In the genomic region with DNA sequence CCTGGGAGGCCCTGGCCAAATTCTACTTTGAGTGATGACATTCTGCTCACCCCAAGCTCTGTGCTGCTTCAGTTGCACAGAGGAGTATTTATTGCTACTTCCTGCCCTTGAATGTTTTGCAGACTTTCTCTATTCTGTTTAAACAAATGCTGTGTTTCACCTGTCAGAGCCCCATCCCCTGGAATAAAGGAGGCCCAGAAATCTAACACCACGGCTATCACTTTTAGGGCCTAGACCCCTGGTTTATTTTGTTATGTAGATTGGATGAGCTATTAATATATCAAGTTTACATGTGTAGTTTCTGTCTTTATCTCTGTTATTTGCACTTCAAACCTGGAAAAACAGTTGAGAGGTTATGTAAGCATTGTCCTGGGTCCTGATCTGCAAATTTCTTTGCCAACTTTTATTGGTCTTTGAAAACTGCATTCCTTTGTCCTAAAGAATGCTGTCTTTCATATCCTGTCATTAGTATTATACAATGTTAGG, we compare ENCODE assay signal across 18 cellular contexts.
A peak's percentile ranks its signal among the peaks of the same experiment; 100 is the strongest.
DNase-seq lines count a peak whose midpoint lies in the region; ATAC-seq, FAIRE-seq and TF ChIP-seq lines count a peak whose summit lies in the region.
"Had no signal": no experiment of that assay in that cellular context is flagged by ENCODE, and none has a peak within 500 bp of the region (broad histone marks: within the 10 kb centered on the region; RNA-seq: fewer than 3 reads in every experiment).

No MANE protein-coding gene starts in this region.

- DNase-seq in cardiac muscle cell (ENCODE audit: low read depth in 1 of 2, low spot score in 1 of 2) (no peak), cardiac septum (ENCODE audit: low spot score) (no peak), SK-N-SH (no peak), HepG2 (ENCODE audit: low spot score) (peak; percentile 87), urothelium cell line (ENCODE audit: low spot score) (peak; percentile 23), OCI-LY7 (ENCODE audit: low spot score) (no peak)
- no peak for DNase-seq in central memory CD4-positive, alpha-beta T cell
- DNase-seq: activated CD8-positive, alpha-beta T cell treated with anti-CD3 and anti-CD28 coated beads for 36 hours; GOT3; NCI-H1092 treated with DMSO at 0.1 percent for 48 hours; NCI-H446; spleen; stimulated activated naive CD4-positive, alpha-beta T cell treated with Interleukin-2 at 50 U/mL for 16 hours; T-cell; upper lobe of left lung had no signal

- POLR2A ChIA-PET in SK-N-SH (lab: Yijun Ruan, JAX), result no interaction called here
- POLR2A ChIA-PET in HepG2 (lab: Yijun Ruan, JAX), result interaction anchor here (1.2 kb wide), 1 partner anchor 8 kb away, joined by 3 read pairs; no protein-coding TSS in a partner anchor
- POLR2A ChIA-PET in OCI-LY7 (lab: Charles Lee), result interaction anchor here (0.7 to 1.1 kb wide), 2 partner anchors 11 to 15 kb away, joined by 5 to 7 read pairs; no protein-coding TSS in a partner anchor

- intact Hi-C loops in cardiac septum (cut with DNase I) (no loop called here), HepG2 (cut with micrococcal nuclease; ENCODE audit: unreplicated experiment) (loop anchor here (2.0 kb wide), 1 partner anchor 28 kb away; no protein-coding TSS in a partner anchor), OCI-LY7 (cut with micrococcal nuclease; ENCODE audit: unreplicated experiment) (no loop called here)

- H4K20me1 ChIP-seq in SK-N-SH (ENCODE audit: insufficient read depth) (no peaks in the 10 kb centered on the region), HepG2 (ENCODE audit: insufficient read depth, low read length) (no peaks in the 10 kb centered on the region), OCI-LY7 (ENCODE audit: insufficient read depth, low read length) (no peaks in the 10 kb centered on the region)

- WGBS in SK-N-SH (ENCODE audit: low lambda C conversion rate), result 79% methylated on average over 1 of the region's 1 CpG
- 5% methylated on average over 1 of the region's 1 CpG for WGBS in HepG2 (ENCODE audit: low lambda C conversion rate)

- H2AFZ ChIP-seq in SK-N-SH (ENCODE audit: low read depth) (no peak overlapping the region), HepG2 (ENCODE audit: low read length) (no peak overlapping the region), OCI-LY7 (ENCODE audit: low read length) (no peak overlapping the region)

- in situ Hi-C loops in HepG2 (cut with HindIII; ENCODE audit: extremely low pct_ligation_motif_present, low pct_unique_long_range_greater_than_20kb), result no loop called here

- BruUV-seq in HepG2 (replicated peaks; lab: Mats Ljungman, UMichigan) (no TSS peak), OCI-LY7 (replicated peaks; lab: Mats Ljungman, UMichigan) (no TSS peak)

- peak; percentile 80 for ATAC-seq in HepG2
- ATAC-seq in GM19328 (IDR thresholded peaks at IDR 0.05; ENCODE audit: unreplicated experiment), result no peak
- ATAC-seq: activated CD8-positive, alpha-beta T cell treated with anti-CD3 and anti-CD28 coated beads for 36 hours had no signal

- no peak for TF ChIP-seq RAD21 in SK-N-SH (IDR thresholded peaks at IDR 0.05; ENCODE audit: low read length)
- no peak for TF ChIP-seq RAD21 in HepG2 (CRISPR knock-in tag; IDR thresholded peaks at IDR 0.05)

- H3K9me3 ChIP-seq in cardiac muscle cell (ENCODE audit: low read depth) (no peaks in the 10 kb centered on the region), SK-N-SH (no peaks in the 10 kb centered on the region), HepG2 (ENCODE audit: low read length) (no peaks in the 10 kb centered on the region), OCI-LY7 (ENCODE audit: low read length) (no peaks in the 10 kb centered on the region)
- H3K9me3 ChIP-seq: spleen, upper lobe of left lung had no signal

- H3K27me3 ChIP-seq in cardiac muscle cell (no peaks in the 10 kb centered on the region), SK-N-SH (ENCODE audit: insufficient read depth) (no peaks in the 10 kb centered on the region), HepG2 (ENCODE audit: control insufficient read depth in 1 of 2, insufficient read depth in 2 of 2, low read length in 2 of 2) (no peaks in the 10 kb centered on the region)
- H3K27me3 ChIP-seq: spleen, upper lobe of left lung had no signal

- FAIRE-seq in HepG2 (lab: Jason Lieb, UNC) (peak; percentile 72), urothelium cell line (lab: Jason Lieb, UNC) (no peak)
- FAIRE-seq: A204.1, colon had no signal

- TF ChIP-seq CTCF in cardiac muscle cell (IDR thresholded peaks at IDR 0.05; ENCODE audit: low read depth, low read length) (no peak), SK-N-SH (IDR thresholded peaks at IDR 0.05) (no peak), HepG2 (CRISPR knock-in tag; IDR thresholded peaks at IDR 0.05) (no peak), OCI-LY7 (conservative IDR thresholded peaks at IDR 0.05; ENCODE audit: low read length) (no peak)

- H3K27ac ChIP-seq in cardiac muscle cell (peak overlapping the region; percentile 26), SK-N-SH (ENCODE audit: low read depth in 2 of 2, low read length in 1 of 2) (peak overlapping the region; percentile 12 to 28; a peak in 2 of 4 replicates), HepG2 (ENCODE audit: extremely low read length, insufficient read depth, low read length) (peak overlapping the region; percentile 61), OCI-LY7 (ENCODE audit: low read depth, low read length, poor library complexity, severe bottlenecking) (no peak overlapping the region)
- H3K27ac ChIP-seq: spleen, upper lobe of left lung had no signal

- no peaks in the 10 kb centered on the region for H3K36me3 ChIP-seq in cardiac muscle cell
- no peaks in the 10 kb centered on the region for H3K36me3 ChIP-seq in SK-N-SH (replicated peaks in 1 of 2; ENCODE audit: control insufficient read depth in 1 of 2, insufficient read depth in 2 of 2, low read length in 1 of 2)
- no peaks in the 10 kb centered on the region for H3K36me3 ChIP-seq in HepG2 (replicated peaks in 1 of 2; ENCODE audit: control insufficient read depth in 1 of 2, insufficient read depth in 2 of 2, low read length in 2 of 2)
- no peaks in the 10 kb centered on the region for H3K36me3 ChIP-seq in OCI-LY7 (ENCODE audit: insufficient read depth, low read length)
- H3K36me3 ChIP-seq: spleen, upper lobe of left lung had no signal

- H3K9me2 ChIP-seq in SK-N-SH (no peaks in the 10 kb centered on the region), OCI-LY7 (ENCODE audit: insufficient read depth, low read length) (no peaks in the 10 kb centered on the region)

- CTCF ChIA-PET in SK-N-SH (lab: Yijun Ruan, JAX), result interaction anchor here (1.0 kb wide), 1 partner anchor 453 kb away, joined by 3 read pairs; no protein-coding TSS in a partner anchor
- CTCF ChIA-PET in HepG2 (lab: Yijun Ruan, JAX; ENCODE audit: low intra/inter-chr PET ratio, low total read pairs), result no interaction called here
- CTCF ChIA-PET in OCI-LY7 (lab: Charles Lee; ENCODE audit: unreplicated experiment), result no interaction called here

- H3K4me3 ChIP-seq in cardiac muscle cell (no peak overlapping the region), SK-N-SH (ENCODE audit: low read depth in 2 of 2, low read length in 1 of 2) (no peak overlapping the region), HepG2 (replicated peaks in 1 of 3; ENCODE audit: insufficient read depth in 1 of 3, low read depth in 2 of 3, low read length in 3 of 3) (no peak overlapping the region), OCI-LY7 (ENCODE audit: low read depth, low read length, poor library complexity, severe bottlenecking) (no peak overlapping the region)
- H3K4me3 ChIP-seq: spleen, upper lobe of left lung had no signal

- peaks cover 15% of the 10 kb centered on the region for H3F3A ChIP-seq in SK-N-SH (replicated peaks; ENCODE audit: insufficient read depth)

- H3K9ac ChIP-seq in SK-N-SH (no peak overlapping the region), HepG2 (ENCODE audit: insufficient read depth, low read depth, low read length) (no peak overlapping the region; the same call in 1 of the 2 replicates)

- H3K79me2 ChIP-seq in SK-N-SH (ENCODE audit: insufficient read depth), result no peaks in the 10 kb centered on the region
- H3K79me2 ChIP-seq in HepG2 (ENCODE audit: insufficient read depth, low read length), result no peaks in the 10 kb centered on the region
- H3K79me2 ChIP-seq in OCI-LY7 (ENCODE audit: insufficient read depth, low read depth, low read length), result no peaks in the 10 kb centered on the region

- H3K4me2 ChIP-seq in SK-N-SH (no peak overlapping the region), HepG2 (ENCODE audit: low read depth, low read length) (peak overlapping the region; percentile 48), OCI-LY7 (ENCODE audit: low read length) (no peak overlapping the region)

- TF ChIP-seq EP300 in SK-N-SH (IDR thresholded peaks at IDR 0.05; ENCODE audit: borderline replicate concordance in 1 of 2, low read depth in 1 of 2, low read length in 1 of 2) (no peak), HepG2 (IDR thresholded peaks at IDR 0.05; ENCODE audit: low read depth in 2 of 2, low read length in 2 of 2) (peak in 1 of 2 experiments; percentile 80; a peak in 2 of 4 replicates), HepG2 (CRISPR knock-in tag; IDR thresholded peaks at IDR 0.05; ENCODE audit: borderline replicate concordance) (no peak)

- TF ChIP-seq POLR2A in HepG2 (IDR thresholded peaks at IDR 0.05; ENCODE audit: insufficient read depth in 1 of 2, low read depth in 2 of 2, low read length in 2 of 2), result no peak

- peaks cover 21% of the 10 kb centered on the region for H3K4me1 ChIP-seq in cardiac muscle cell (ENCODE audit: low read depth)
- H3K4me1 ChIP-seq in SK-N-SH (ENCODE audit: control insufficient read depth in 1 of 2, insufficient read depth in 2 of 2, low read depth in 1 of 2, low read length in 1 of 2), result peaks cover 29 to 34% of the 10 kb centered on the region in 2 experiments
- H3K4me1 ChIP-seq in HepG2 (ENCODE audit: insufficient read depth, low read length), result peaks cover 60% of the 10 kb centered on the region
- no peaks in the 10 kb centered on the region for H3K4me1 ChIP-seq in OCI-LY7 (ENCODE audit: insufficient read depth, low read length, poor library complexity, severe bottlenecking)

TF ChIP-seq in SK-N-SH, 30 proteins besides CTCF, POLR2A, EP300 and RAD21 (continues in another document):
- TF ChIP-seq GATA2 (CRISPR knock-in tag; IDR thresholded peaks at IDR 0.05), result no peak
- no peak for TF ChIP-seq CHD2 (IDR thresholded peaks at IDR 0.05; ENCODE audit: low read length, partially characterized antibody)
- no peak for TF ChIP-seq EZH2phosphoT487 (IDR thresholded peaks at IDR 0.05; ENCODE audit: borderline replicate concordance, low read depth)

Comparison
In these comparisons a context has a peak if more than half of its experiments do, and no peak if none do; other contexts are left out.
1. DNase-seq: peak in HepG2 (single experiment) and urothelium cell line (single experiment); none in cardiac muscle cell (0 of 2), cardiac septum (single experiment), SK-N-SH (single experiment), central memory CD4-positive, alpha-beta T cell (single experiment) and OCI-LY7 (single experiment).